Comparison of ENCODE assay signal across 8 cellular contexts in the genomic region with DNA sequence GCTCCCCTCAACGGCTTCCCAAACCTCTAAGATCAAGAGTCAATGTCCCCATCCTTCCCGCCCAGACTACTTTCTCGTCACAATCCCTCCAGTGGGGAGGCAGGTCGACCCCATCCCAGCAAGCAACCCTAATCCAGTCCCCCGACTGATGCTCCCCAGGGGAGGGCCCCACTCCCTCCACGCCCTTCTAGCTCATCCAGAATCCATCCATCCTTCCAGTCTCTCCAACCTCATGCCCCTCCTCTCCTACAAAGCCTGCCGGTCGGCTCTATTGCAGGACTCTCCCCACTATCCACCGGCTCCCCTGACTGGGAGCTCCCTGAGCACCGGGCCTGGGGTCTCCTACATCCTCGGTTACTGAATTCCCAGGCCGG. TPM values are rescaled to one million over a fixed set of nuclear protein-coding genes. Genes with fewer than 3 reads are reported as not detected.
DNase-seq lines count a peak whose midpoint lies in the region; ATAC-seq and TF ChIP-seq lines count a peak whose summit lies in the region.

No MANE protein-coding gene starts in this region.

- H3K4me1 ChIP-seq in HEK293 (ENCODE audit: control insufficient read depth, insufficient read depth, low read length) (peaks cover 3% of the 10 kb centered on the region; the same call in 1 of the 2 replicates), iPS DF 6.9 (ENCODE audit: control insufficient read depth, insufficient read depth, low read length) (peaks cover 3% of the 10 kb centered on the region), skeletal muscle tissue (ENCODE audit: control insufficient read depth in 3 of 3, insufficient read depth in 3 of 3, low read length in 3 of 3) (peaks cover 6 to 14% (median 8%) of the 10 kb centered on the region in 3 donors)

- H3K27me3 ChIP-seq in iPS DF 6.9 (ENCODE audit: control insufficient read depth, insufficient read depth, low read length) (no peaks in the 10 kb centered on the region; the same call in 1 of the 2 replicates), skeletal muscle tissue (ENCODE audit: control insufficient read depth in 3 of 3, insufficient read depth in 3 of 3, low read length in 3 of 3) (peaks cover 0 to 14% (median 8%) of the 10 kb centered on the region in 3 donors)

- CTCF ChIA-PET in HEK293 (lab: Yijun Ruan, JAX), result interaction anchor here (0.5 to 0.7 kb wide), 5 partner anchors 10 to 344 kb away, joined by 3 to 8 read pairs (median 3); no protein-coding TSS in a partner anchor

- no CpG with 5 or more reads among the region's 12 CpGs for WGBS in iPS DF 6.9 (ENCODE audit: insufficient coverage, insufficient read length)

- H3K27ac Mint-ChIP-seq in activated naive CD8-positive, alpha-beta T cell treated with anti-CD3 and anti-CD28 coated beads for 36 hours, result no peak overlapping the region

- TF ChIP-seq CTCF in HEK293 (tag by site-specific recombination; IDR thresholded peaks at IDR 0.05), result no peak

- peaks cover 3% of the 10 kb centered on the region for H3K4me1 Mint-ChIP-seq in activated naive CD8-positive, alpha-beta T cell treated with anti-CD3 and anti-CD28 coated beads for 36 hours

- peaks cover 4% of the 10 kb centered on the region for H3K9me3 Mint-ChIP-seq in activated naive CD8-positive, alpha-beta T cell treated with anti-CD3 and anti-CD28 coated beads for 36 hours

- no peaks in the 10 kb centered on the region; a peak in 1 of 3 replicates for H3K36me3 ChIP-seq in HEK293 (ENCODE audit: control insufficient read depth in 2 of 2, insufficient read depth in 1 of 2, low read length in 2 of 2)
- 0 out of 2 replicates have a peak, but pooled peaks cover 2% of the 10 kb centered on the region for H3K36me3 ChIP-seq in iPS DF 6.9 (ENCODE audit: control insufficient read depth, insufficient read depth, low read length)
- H3K36me3 ChIP-seq in skeletal muscle tissue (ENCODE audit: control insufficient read depth in 3 of 3, insufficient read depth in 3 of 3, low read length in 3 of 3), result no peaks in the 10 kb centered on the region

- H3K9me3 ChIP-seq in HEK293 (ENCODE audit: control insufficient read depth, insufficient read depth, low read depth, low read length), result no peaks in the 10 kb centered on the region
- no peaks in the 10 kb centered on the region for H3K9me3 ChIP-seq in iPS DF 6.9 (ENCODE audit: control insufficient read depth, insufficient read depth, low read length)
- H3K9me3 ChIP-seq in skeletal muscle tissue (ENCODE audit: control insufficient read depth in 3 of 3, low read length in 3 of 3), result peaks cover 0 to 3% (median 3%) of the 10 kb centered on the region in 3 donors

- peak overlapping the region in 1 of 3 donors; percentile 45 for H3K9ac ChIP-seq in skeletal muscle tissue (ENCODE audit: low read depth in 1 of 3, low read length in 3 of 3)

- DNase-seq in activated naive CD8-positive, alpha-beta T cell treated with anti-CD3 and anti-CD28 coated beads for 36 hours, result no peak
- DNase-seq in iPS DF 6.9 (ENCODE audit: low read depth, low spot score), result no peak
- no peak for DNase-seq in effector CD8-positive, alpha-beta T cell (lab: John Stamatoyannopoulos, UW)

- peaks cover 4% of the 10 kb centered on the region for H3K36me3 Mint-ChIP-seq in activated naive CD8-positive, alpha-beta T cell treated with anti-CD3 and anti-CD28 coated beads for 36 hours

- peaks cover 52% of the 10 kb centered on the region for H3K27me3 Mint-ChIP-seq in activated naive CD8-positive, alpha-beta T cell treated with anti-CD3 and anti-CD28 coated beads for 36 hours

- H3K4me3 ChIP-seq in HEK293 (ENCODE audit: low read depth, low read length) (peak overlapping the region; percentile 56; the same call in 1 of the 2 replicates), iPS DF 6.9 (ENCODE audit: low read length) (peak overlapping the region; percentile 71; the same call in 1 of the 2 replicates), skeletal muscle tissue (ENCODE audit: low read length in 3 of 3) (peak overlapping the region; percentile 43 to 68 (median 65))

- peak overlapping the region; percentile 51 for H3K4me3 Mint-ChIP-seq in activated naive CD8-positive, alpha-beta T cell treated with anti-CD3 and anti-CD28 coated beads for 36 hours

- H3K27ac ChIP-seq in HEK293 (ENCODE audit: extremely low read depth, low read depth, low read length), result no peak overlapping the region
- H3K27ac ChIP-seq in iPS DF 6.9 (ENCODE audit: low read length), result no peak overlapping the region
- no peak overlapping the region for H3K27ac ChIP-seq in skeletal muscle tissue (ENCODE audit: low read depth, low read length)

- ATAC-seq in HG02938 (IDR thresholded peaks at IDR 0.05; ENCODE audit: unreplicated experiment), result no peak
- ATAC-seq in GM21576 (IDR thresholded peaks at IDR 0.05; ENCODE audit: unreplicated experiment), result no peak
- no peak for ATAC-seq in HG03045 (IDR thresholded peaks at IDR 0.05; ENCODE audit: unreplicated experiment)

- POLR2A ChIA-PET in HEK293 (lab: Yijun Ruan, JAX), result interaction anchor here (2.1 kb wide), 1 partner anchor 64 kb away, joined by 7 read pairs; no protein-coding TSS in a partner anchor

TF ChIP-seq in HEK293, 187 proteins besides CTCF, POLR2A, EP300 and RAD21:
- 0 out of 2 replicates have a peak, but pooled peaks have one; percentile 21 for TF ChIP-seq KLF16 (tag by site-specific recombination; IDR thresholded peaks at IDR 0.05)
- peak; percentile 73 for TF ChIP-seq GLIS2 (tag by site-specific recombination; IDR thresholded peaks at IDR 0.05)
- TF ChIP-seq ZNF354C (tag by site-specific recombination; IDR thresholded peaks at IDR 0.05; ENCODE audit: borderline replicate concordance, low read depth), result no peak
- TF ChIP-seq ZNF112 (tag by site-specific recombination; IDR thresholded peaks at IDR 0.05), result no peak
- peak; percentile 65; the same call in 1 of the 2 replicates for TF ChIP-seq ZBTB17 (tag by site-specific recombination; IDR thresholded peaks at IDR 0.05)
- TF ChIP-seq ZNF121 (tag by site-specific recombination; IDR thresholded peaks at IDR 0.05), result no peak
- peak; percentile 53; the same call in 1 of the 2 replicates for TF ChIP-seq WT1 (tag by site-specific recombination; IDR thresholded peaks at IDR 0.05)
- TF ChIP-seq ZNF585B (tag by site-specific recombination; IDR thresholded peaks at IDR 0.05), result no peak
- TF ChIP-seq ZNF629 (tag by site-specific recombination; IDR thresholded peaks at IDR 0.05), result no peak
- TF ChIP-seq OSR2 (tag by site-specific recombination; IDR thresholded peaks at IDR 0.05), result no peak
- TF ChIP-seq, protein P1, sequence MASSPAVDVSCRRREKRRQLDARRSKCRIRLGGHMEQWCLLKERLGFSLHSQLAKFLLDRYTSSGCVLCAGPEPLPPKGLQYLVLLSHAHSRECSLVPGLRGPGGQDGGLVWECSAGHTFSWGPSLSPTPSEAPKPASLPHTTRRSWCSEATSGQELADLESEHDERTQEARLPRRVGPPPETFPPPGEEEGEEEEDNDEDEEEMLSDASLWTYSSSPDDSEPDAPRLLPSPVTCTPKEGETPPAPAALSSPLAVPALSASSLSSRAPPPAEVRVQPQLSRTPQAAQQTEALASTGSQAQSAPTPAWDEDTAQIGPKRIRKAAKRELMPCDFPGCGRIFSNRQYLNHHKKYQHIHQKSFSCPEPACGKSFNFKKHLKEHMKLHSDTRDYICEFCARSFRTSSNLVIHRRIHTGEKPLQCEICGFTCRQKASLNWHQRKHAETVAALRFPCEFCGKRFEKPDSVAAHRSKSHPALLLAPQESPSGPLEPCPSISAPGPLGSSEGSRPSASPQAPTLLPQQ (tag by site-specific recombination; IDR thresholded peaks at IDR 0.05), result 0 out of 2 replicates have a peak, but pooled peaks have one; percentile 39
- peak; percentile 46; the same call in 1 of the 2 replicates for TF ChIP-seq KLF1 (tag by site-specific recombination; IDR thresholded peaks at IDR 0.05)
- no peak for TF ChIP-seq HOXC10 (CRISPR knock-in tag; IDR thresholded peaks at IDR 0.05)
- TF ChIP-seq, protein P2, sequence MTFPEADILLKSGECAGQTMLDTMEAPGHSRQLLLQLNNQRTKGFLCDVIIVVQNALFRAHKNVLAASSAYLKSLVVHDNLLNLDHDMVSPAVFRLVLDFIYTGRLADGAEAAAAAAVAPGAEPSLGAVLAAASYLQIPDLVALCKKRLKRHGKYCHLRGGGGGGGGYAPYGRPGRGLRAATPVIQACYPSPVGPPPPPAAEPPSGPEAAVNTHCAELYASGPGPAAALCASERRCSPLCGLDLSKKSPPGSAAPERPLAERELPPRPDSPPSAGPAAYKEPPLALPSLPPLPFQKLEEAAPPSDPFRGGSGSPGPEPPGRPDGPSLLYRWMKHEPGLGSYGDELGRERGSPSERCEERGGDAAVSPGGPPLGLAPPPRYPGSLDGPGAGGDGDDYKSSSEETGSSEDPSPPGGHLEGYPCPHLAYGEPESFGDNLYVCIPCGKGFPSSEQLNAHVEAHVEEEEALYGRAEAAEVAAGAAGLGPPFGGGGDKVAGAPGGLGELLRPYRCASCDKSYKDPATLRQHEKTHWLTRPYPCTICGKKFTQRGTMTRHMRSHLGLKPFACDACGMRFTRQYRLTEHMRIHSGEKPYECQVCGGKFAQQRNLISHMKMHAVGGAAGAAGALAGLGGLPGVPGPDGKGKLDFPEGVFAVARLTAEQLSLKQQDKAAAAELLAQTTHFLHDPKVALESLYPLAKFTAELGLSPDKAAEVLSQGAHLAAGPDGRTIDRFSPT (tag by site-specific recombination; IDR thresholded peaks at IDR 0.05), result no peak
- no peak for TF ChIP-seq SCRT1 (tag by site-specific recombination; IDR thresholded peaks at IDR 0.05; ENCODE audit: borderline replicate concordance)
- TF ChIP-seq ZFP69B (tag by site-specific recombination; IDR thresholded peaks at IDR 0.05), result peak; percentile 58; the same call in 1 of the 2 replicates
- 0 out of 2 replicates have a peak, but pooled peaks have one; percentile 20 for TF ChIP-seq ZBTB7A (tag by site-specific recombination; IDR thresholded peaks at IDR 0.05; ENCODE audit: low read depth)
- TF ChIP-seq, protein P3, sequence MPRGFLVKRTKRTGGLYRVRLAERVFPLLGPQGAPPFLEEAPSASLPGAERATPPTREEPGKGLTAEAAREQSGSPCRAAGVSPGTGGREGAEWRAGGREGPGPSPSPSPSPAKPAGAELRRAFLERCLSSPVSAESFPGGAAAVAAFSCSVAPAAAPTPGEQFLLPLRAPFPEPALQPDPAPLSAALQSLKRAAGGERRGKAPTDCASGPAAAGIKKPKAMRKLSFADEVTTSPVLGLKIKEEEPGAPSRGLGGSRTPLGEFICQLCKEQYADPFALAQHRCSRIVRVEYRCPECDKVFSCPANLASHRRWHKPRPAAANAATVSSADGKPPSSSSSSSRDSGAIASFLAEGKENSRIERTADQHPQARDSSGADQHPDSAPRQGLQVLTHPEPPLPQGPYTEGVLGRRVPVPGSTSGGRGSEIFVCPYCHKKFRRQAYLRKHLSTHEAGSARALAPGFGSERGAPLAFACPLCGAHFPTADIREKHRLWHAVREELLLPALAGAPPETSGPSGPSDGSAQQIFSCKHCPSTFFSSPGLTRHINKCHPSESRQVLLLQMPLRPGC (tag by site-specific recombination; IDR thresholded peaks at IDR 0.05), result 0 out of 2 replicates have a peak, but pooled peaks have one; percentile 17
- TF ChIP-seq ZIC2 (tag by site-specific recombination; IDR thresholded peaks at IDR 0.05), result peak; percentile 51
TF ChIP-seq in HEK293: peak in this region for 10.

RNA-seq across cellular contexts. Expression of a gene that starts 1.3 kb away (rescaled TPM):
- total RNA-seq in activated naive CD8-positive, alpha-beta T cell treated with anti-CD3 and anti-CD28 coated beads for 36 hours, result under 1 TPM; 0.10 to 0.21 TPM
- 7.3 TPM for total RNA-seq in skeletal muscle tissue
